ENCODE assay signal across 8 cellular contexts in the genomic region with DNA sequence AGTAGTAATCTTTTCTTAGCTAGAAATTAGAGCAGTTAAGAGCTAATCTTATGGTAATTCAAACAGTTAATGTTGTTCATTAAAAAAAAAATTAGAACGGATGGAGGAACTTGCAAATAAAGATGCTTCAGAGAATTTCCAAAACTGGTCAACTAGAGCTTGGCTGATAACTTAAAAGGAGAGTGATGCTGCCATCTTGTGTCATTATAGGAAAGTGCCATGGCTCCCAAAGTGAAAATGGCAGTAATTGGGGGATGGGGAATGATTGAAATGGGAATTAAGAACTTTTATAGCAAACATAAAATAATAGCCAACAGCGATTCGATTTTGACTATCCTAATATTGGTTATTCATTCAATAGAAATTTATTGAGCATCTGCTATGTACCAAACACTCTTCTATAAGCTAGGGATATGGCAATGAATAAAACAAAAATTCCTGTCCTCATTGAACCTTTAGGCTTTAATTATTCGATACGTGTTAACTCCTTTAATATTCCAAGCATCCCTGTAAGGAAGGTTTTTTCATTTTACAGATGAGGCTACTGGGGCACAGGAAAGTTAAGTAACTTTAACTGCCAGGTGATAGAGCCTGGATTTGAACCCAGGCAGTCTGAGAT. TPM values are rescaled to one million over a fixed set of nuclear protein-coding genes. Genes with fewer than 3 reads are reported as not detected.
DNase-seq lines count a peak whose midpoint lies in the region; ATAC-seq and TF ChIP-seq lines count a peak whose summit lies in the region.

No MANE protein-coding gene starts in this region.

- ATAC-seq in HG02852 (IDR thresholded peaks at IDR 0.05; ENCODE audit: unreplicated experiment) (peak; percentile 55), GM21390 (IDR thresholded peaks at IDR 0.05; ENCODE audit: unreplicated experiment) (no peak), GM21367 (IDR thresholded peaks at IDR 0.05; ENCODE audit: unreplicated experiment) (no peak), HG02840 (IDR thresholded peaks at IDR 0.05; ENCODE audit: low FRiP score, unreplicated experiment) (no peak)

- peak; percentile 69 for TF ChIP-seq CTCF in coronary artery (IDR thresholded peaks at IDR 0.05)

- H3K27ac ChIP-seq in coronary artery = no peak overlapping the region

- no peak overlapping the region for H3K4me3 ChIP-seq in coronary artery

- DNase-seq in DMS 273 (lab: John Stamatoyannopoulos, UW; ENCODE audit: unreplicated experiment) = peak; percentile 79
- peak; percentile 50 for DNase-seq in NOMO-1 treated with DMSO at 0.1 percent for 48 hours (lab: John Stamatoyannopoulos, UW; ENCODE audit: unreplicated experiment)
- DNase-seq in coronary artery (ENCODE audit: low spot score) = no peak
- peak; percentile 71 to 80 for DNase-seq in lung microvascular endothelial cell (ENCODE audit: low read depth in 2 of 2)

RNA-seq across cellular contexts. Expression of a gene that starts 5.7 kb away (rescaled TPM):
- total RNA-seq in lung microvascular endothelial cell = 21.1 and 58.1 TPM in 2 replicates
